8 cellular contexts compared by ENCODE assay signal in the genomic region with DNA sequence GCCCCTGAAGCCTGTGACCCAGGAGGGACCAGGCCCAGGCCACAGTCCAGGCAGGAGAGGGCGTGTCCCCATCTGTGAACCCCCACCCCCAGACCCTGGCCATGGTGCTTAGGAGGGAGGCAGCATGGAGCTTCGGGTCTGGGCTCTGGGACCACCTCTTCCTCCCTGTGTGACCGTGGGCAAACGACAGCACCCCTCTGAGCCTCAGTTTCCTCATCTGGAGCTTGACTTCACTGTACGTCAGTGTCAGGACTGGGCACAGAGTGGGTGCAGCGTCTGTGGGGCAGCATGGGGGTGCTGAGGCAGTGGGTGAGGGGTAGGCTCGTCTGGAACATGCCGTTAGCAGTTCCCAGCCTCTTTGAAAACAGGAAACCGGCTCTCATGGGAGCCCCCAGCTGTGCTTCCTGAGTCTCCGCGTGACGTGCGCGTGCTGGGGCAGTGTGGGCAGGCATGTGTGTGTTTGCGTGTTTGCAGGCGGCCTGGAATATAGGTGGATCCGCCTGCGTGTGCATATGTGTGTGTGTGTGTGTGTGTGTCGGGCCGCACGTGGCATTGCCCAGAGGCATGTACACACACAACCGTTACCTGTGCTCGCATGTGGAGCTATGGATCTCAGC. TPM values are rescaled to one million over a fixed set of nuclear protein-coding genes. Genes with fewer than 3 reads are reported as not detected.
DNase-seq lines count a peak whose midpoint lies in the region; ATAC-seq and TF ChIP-seq lines count a peak whose summit lies in the region.

No MANE protein-coding gene starts in this region.

- peak overlapping the region; percentile 94 for H3K27ac Mint-ChIP-seq in CD4-positive, alpha-beta T cell

- ATAC-seq in CD4-positive, alpha-beta T cell (ENCODE audit: poor library complexity), result peak; percentile 84
- ATAC-seq in left ventricle myocardium superior (peak; percentile 74), GM18517 (IDR thresholded peaks at IDR 0.05; ENCODE audit: unreplicated experiment) (no peak), HG02623 (IDR thresholded peaks at IDR 0.05; ENCODE audit: unreplicated experiment) (no peak)

- H3K4me1 Mint-ChIP-seq in CD4-positive, alpha-beta T cell (ENCODE audit: low read depth), result peaks cover 57% of the 10 kb centered on the region

- TF ChIP-seq CTCF in CD4-positive, alpha-beta T cell (IDR thresholded peaks at IDR 0.05), result no peak

- H3K36me3 Mint-ChIP-seq in CD4-positive, alpha-beta T cell (ENCODE audit: low read depth), result no peaks in the 10 kb centered on the region

- CTCF ChIA-PET in CD4-positive, alpha-beta T cell (lab: Charles Lee), result interaction anchor here (0.9 to 1.7 kb wide), 6 partner anchors 13 to 91 kb away, joined by 3 to 13 read pairs (median 4); partner anchors contain the start of genes ARRDC2 and CCDC124

- H3K9me3 ChIP-seq in CD4-positive, alpha-beta T cell (ENCODE audit: control insufficient read depth, low read length), result no peaks in the 10 kb centered on the region

- no peaks in the 10 kb centered on the region for H3K27me3 Mint-ChIP-seq in CD4-positive, alpha-beta T cell

- peak overlapping the region; percentile 85 for H3K27ac ChIP-seq in CD4-positive, alpha-beta T cell (ENCODE audit: low read depth, low read length)

- POLR2A ChIA-PET in CD4-positive, alpha-beta T cell (lab: Charles Lee), result interaction anchor here (0.7 to 3.2 kb wide), 15 partner anchors 8 to 258 kb away, joined by 3 to 35 read pairs (median 5); partner anchors contain the start of genes ARRDC2, CCDC124 and IL12RB1

- H3K9me3 Mint-ChIP-seq in CD4-positive, alpha-beta T cell, result no peaks in the 10 kb centered on the region

- H3K27me3 ChIP-seq in CD4-positive, alpha-beta T cell (ENCODE audit: control insufficient read depth, insufficient read depth, low read length), result no peaks in the 10 kb centered on the region

- intact Hi-C loops in CD4-positive, alpha-beta T cell (cut with DNase I, micrococcal nuclease), result loop anchor here in 1 of 2 experiments (1.0 to 2.0 kb wide), 3 partner anchors 9 to 21 kb away; partner anchors contain the start of gene ARRDC2
- intact Hi-C loops in left ventricle myocardium superior (cut with micrococcal nuclease), result no loop called here

- DNase-seq in CD4-positive, alpha-beta T cell, result peak; percentile 49 to 93 (median 76)
- peak; percentile 87 for DNase-seq in NCI-H69 (lab: John Stamatoyannopoulos, UW)
- peak in 3 of 4 experiments; percentile 22 to 68 (median 49) for DNase-seq in activated naive CD4-positive, alpha-beta T cell (lab: John Stamatoyannopoulos, UW)
- DNase-seq in left ventricle myocardium superior, result peak; percentile 95
- DNase-seq in stimulated activated CD8-positive, alpha-beta memory T cell treated with anti-CD3 and anti-CD28 coated beads, Interleukin-4, amount 100 ng/mL, for 48 hours, result peak; percentile 58
- no peak for DNase-seq in NCI-H2196 (lab: John Stamatoyannopoulos, UW; ENCODE audit: unreplicated experiment)

- peak overlapping the region; percentile 79 for H3K4me3 Mint-ChIP-seq in CD4-positive, alpha-beta T cell

RNA-seq across cellular contexts. Expression of gene ARRDC2, which starts 15.7 kb away (rescaled TPM):
- 100 to 1,000 TPM; 325 to 341 TPM for total RNA-seq in CD4-positive, alpha-beta T cell
- total RNA-seq in left ventricle myocardium superior, result 17.9 TPM

RNA-seq across cellular contexts. Expression of gene KCNN1, which starts 56.8 kb away (rescaled TPM):
- not detected for total RNA-seq in CD4-positive, alpha-beta T cell
- total RNA-seq in left ventricle myocardium superior, result not detected

Comparison
In these comparisons a context has a peak if more than half of its experiments do, and no peak if none do; other contexts are left out.
1. ATAC-seq: peak in CD4-positive, alpha-beta T cell (single experiment) and left ventricle myocardium superior (single experiment); none in GM18517 (single experiment) and HG02623 (single experiment).
2. RNA of gene ARRDC2, which starts 15.7 kb away (total RNA-seq): 325 to 341 TPM in CD4-positive, alpha-beta T cell; 17.9 TPM in left ventricle myocardium superior (single experiment); every median in the first group is over 10 times any median in the second.